15 cellular contexts compared by ENCODE assay signal in genomic region chr1:26546819-26547218, GRCh38. TPM values are rescaled to one million over a fixed set of nuclear protein-coding genes. Genes with fewer than 3 reads are reported as not detected.
DNase-seq lines count a peak whose midpoint lies in the region; ATAC-seq and TF ChIP-seq lines count a peak whose summit lies in the region.
"Had no signal": no experiment of that assay in that cellular context is flagged by ENCODE, and none has a peak within 500 bp of the region (broad histone marks: within the 10 kb centered on the region; RNA-seq: fewer than 3 reads in every experiment).

No MANE protein-coding gene starts in this region.

- TF ChIP-seq POLR2A in NB4 (IDR thresholded peaks at IDR 0.05; ENCODE audit: extremely low read depth, insufficient read length): no peak

- no peak for DNase-seq in activated T-cell treated with anti-CD3 and anti-CD28 coated beads, Interleukin-2, amount 50 U/mL, for 24 hours
- no peak for DNase-seq in activated T-cell treated with anti-CD3 and anti-CD28 coated beads, Interleukin-2, amount 50 U/mL, for 1 hour
- no peak for DNase-seq in NB4 (ENCODE audit: low read depth)
- DNase-seq in central memory CD8-positive, alpha-beta T cell (ENCODE audit: low spot score in 2 of 2): no peak
- no peak for DNase-seq in stimulated activated effector memory CD8-positive, alpha-beta T cell treated with anti-CD3 and anti-CD28 coated beads, Interleukin-12 subunit alpha, Interleukin-12 subunit beta, amount 100 ng/mL, for 72 hours (ENCODE audit: low spot score in 2 of 2)
- DNase-seq in ureter (ENCODE audit: low spot score): no peak
- DNase-seq in Kasumi-1 (lab: John Stamatoyannopoulos, UW): no peak
- no peak for DNase-seq in mesothelial cell of epicardium (ENCODE audit: low spot score in 2 of 2, unreplicated experiment in 2 of 2)
- DNase-seq: ACHN; activated effector memory CD4-positive, alpha-beta T cell treated with anti-CD3 and anti-CD28 coated beads, Interleukin-2, amount 50 U/mL, for 16 hours; cerebellar nuclear complex; DMS53; NCI-H1930; NCI-H748 treated with DMSO at 0.1 percent for 48 hours had no signal

- no peak for ATAC-seq in central memory CD8-positive, alpha-beta T cell (replicated peaks; ENCODE audit: extremely low read depth, poor library complexity, severe bottlenecking)
- no peak for ATAC-seq in stimulated activated effector memory CD8-positive, alpha-beta T cell treated with anti-CD3 and anti-CD28 coated beads, Interleukin-12 subunit alpha, Interleukin-12 subunit beta, amount 100 ng/mL, for 72 hours

- H3K4me3 ChIP-seq in NB4 (ENCODE audit: low read depth, low read length): peak overlapping the region; percentile 91

- H3K36me3 Mint-ChIP-seq in activated T-cell treated with anti-CD3 and anti-CD28 coated beads, Interleukin-2, amount 50 U/mL, for 24 hours (ENCODE audit: low read depth): peaks cover 65% of the 10 kb centered on the region
- peaks cover 42% of the 10 kb centered on the region for H3K36me3 Mint-ChIP-seq in central memory CD8-positive, alpha-beta T cell (ENCODE audit: insufficient read depth)
- peaks cover 74% of the 10 kb centered on the region for H3K36me3 Mint-ChIP-seq in stimulated activated effector memory CD8-positive, alpha-beta T cell treated with anti-CD3 and anti-CD28 coated beads, Interleukin-12 subunit alpha, Interleukin-12 subunit beta, amount 100 ng/mL, for 72 hours
- no peaks in the 10 kb centered on the region for H3K36me3 Mint-ChIP-seq in mesothelial cell of epicardium

- TF ChIP-seq CTCF in NB4 (IDR thresholded peaks at IDR 0.05; ENCODE audit: low read depth, low read length) (no peak), mesothelial cell of epicardium (IDR thresholded peaks at IDR 0.05; ENCODE audit: unreplicated experiment) (no peak)

- peaks cover 62% of the 10 kb centered on the region for H3K4me1 Mint-ChIP-seq in activated T-cell treated with anti-CD3 and anti-CD28 coated beads, Interleukin-2, amount 50 U/mL, for 24 hours (ENCODE audit: low read depth)
- H3K4me1 Mint-ChIP-seq in central memory CD8-positive, alpha-beta T cell: peaks cover 70% of the 10 kb centered on the region
- H3K4me1 Mint-ChIP-seq in stimulated activated effector memory CD8-positive, alpha-beta T cell treated with anti-CD3 and anti-CD28 coated beads, Interleukin-12 subunit alpha, Interleukin-12 subunit beta, amount 100 ng/mL, for 72 hours: peaks cover 83% of the 10 kb centered on the region
- peaks cover 6% of the 10 kb centered on the region for H3K4me1 Mint-ChIP-seq in mesothelial cell of epicardium

- H3K27me3 Mint-ChIP-seq in activated T-cell treated with anti-CD3 and anti-CD28 coated beads, Interleukin-2, amount 50 U/mL, for 24 hours: no peaks in the 10 kb centered on the region
- H3K27me3 Mint-ChIP-seq in central memory CD8-positive, alpha-beta T cell: no peaks in the 10 kb centered on the region
- H3K27me3 Mint-ChIP-seq in mesothelial cell of epicardium (ENCODE audit: low read depth): no peaks in the 10 kb centered on the region
- H3K27me3 Mint-ChIP-seq: type B pancreatic cell had no signal

- no peaks in the 10 kb centered on the region for H3K9me3 Mint-ChIP-seq in activated T-cell treated with anti-CD3 and anti-CD28 coated beads, Interleukin-2, amount 50 U/mL, for 24 hours
- H3K9me3 Mint-ChIP-seq in central memory CD8-positive, alpha-beta T cell: no peaks in the 10 kb centered on the region
- no peaks in the 10 kb centered on the region for H3K9me3 Mint-ChIP-seq in stimulated activated effector memory CD8-positive, alpha-beta T cell treated with anti-CD3 and anti-CD28 coated beads, Interleukin-12 subunit alpha, Interleukin-12 subunit beta, amount 100 ng/mL, for 72 hours
- H3K9me3 Mint-ChIP-seq in mesothelial cell of epicardium: no peaks in the 10 kb centered on the region
- H3K9me3 Mint-ChIP-seq: type B pancreatic cell had no signal

- peak overlapping the region; percentile 95 for H3K27ac Mint-ChIP-seq in activated T-cell treated with anti-CD3 and anti-CD28 coated beads, Interleukin-2, amount 50 U/mL, for 24 hours
- H3K27ac Mint-ChIP-seq in central memory CD8-positive, alpha-beta T cell (ENCODE audit: low read depth): peak overlapping the region; percentile 93
- peak overlapping the region; percentile 98 for H3K27ac Mint-ChIP-seq in stimulated activated effector memory CD8-positive, alpha-beta T cell treated with anti-CD3 and anti-CD28 coated beads, Interleukin-12 subunit alpha, Interleukin-12 subunit beta, amount 100 ng/mL, for 72 hours
- H3K27ac Mint-ChIP-seq in mesothelial cell of epicardium: no peak overlapping the region
- H3K27ac Mint-ChIP-seq: type B pancreatic cell had no signal

- H3K4me3 Mint-ChIP-seq in activated T-cell treated with anti-CD3 and anti-CD28 coated beads, Interleukin-2, amount 50 U/mL, for 24 hours: peak overlapping the region; percentile 95
- peak overlapping the region; percentile 88 for H3K4me3 Mint-ChIP-seq in central memory CD8-positive, alpha-beta T cell
- H3K4me3 Mint-ChIP-seq in stimulated activated effector memory CD8-positive, alpha-beta T cell treated with anti-CD3 and anti-CD28 coated beads, Interleukin-12 subunit alpha, Interleukin-12 subunit beta, amount 100 ng/mL, for 72 hours: peak overlapping the region; percentile 78
- H3K4me3 Mint-ChIP-seq in mesothelial cell of epicardium: no peak overlapping the region
- H3K4me3 Mint-ChIP-seq: type B pancreatic cell had no signal

RNA-seq across cellular contexts. Expression of gene RPS6KA1, which starts 17.3 kb away (rescaled TPM):
- total RNA-seq in ureter (23.2 TPM), mesothelial cell of epicardium (18.1 to 20.2 TPM (median 19.4 TPM) in 3 replicates)
